Comparison of ENCODE assay signal across 8 cellular contexts in genomic region chr3:58236527-58237237, GRCh38. TPM values are rescaled to one million over a fixed set of nuclear protein-coding genes. Genes with fewer than 3 reads are reported as not detected.
DNase-seq lines count a peak whose midpoint lies in the region; ATAC-seq and TF ChIP-seq lines count a peak whose summit lies in the region.

No MANE protein-coding gene starts in this region.

- H3K27ac ChIP-seq in RWPE2 (ENCODE audit: poor library complexity, severe bottlenecking) (no peak overlapping the region), esophagus muscularis mucosa (replicated peaks in 1 of 4) (peak overlapping the region; percentile 79 to 89 (median 85)), osteoblast (ENCODE audit: low read depth, low read length) (no peak overlapping the region)

- no peaks in the 10 kb centered on the region for H3K36me3 ChIP-seq in RWPE2 (ENCODE audit: low read depth)
- no peaks in the 10 kb centered on the region for H3K36me3 ChIP-seq in esophagus muscularis mucosa
- no peaks in the 10 kb centered on the region for H3K36me3 ChIP-seq in osteoblast (ENCODE audit: insufficient read depth, low read length)

- H3K4me3 ChIP-seq in GM12865 (ENCODE audit: low read depth, low read length) (peak overlapping the region; percentile 98), RWPE2 (ENCODE audit: severe bottlenecking) (peak overlapping the region; percentile 83), esophagus muscularis mucosa (peak overlapping the region; percentile 80 to 90 (median 85)), osteoblast (ENCODE audit: insufficient read depth, low read length) (peak overlapping the region; percentile 82)

- TF ChIP-seq POLR2A in esophagus muscularis mucosa (IDR thresholded peaks at IDR 0.05; ENCODE audit: low read depth), result no peak

- H4K20me1 ChIP-seq in osteoblast (ENCODE audit: insufficient read depth, low read length), result peaks cover under 1% of the 10 kb centered on the region

- peak overlapping the region; percentile 95 for H3K4me2 ChIP-seq in osteoblast (ENCODE audit: insufficient read depth, low read length)

- no peak for TF ChIP-seq EP300 in esophagus muscularis mucosa (IDR thresholded peaks at IDR 0.05)

- H3K9me3 ChIP-seq in RWPE2 (ENCODE audit: severe bottlenecking), result no peaks in the 10 kb centered on the region
- no peaks in the 10 kb centered on the region for H3K9me3 ChIP-seq in esophagus muscularis mucosa
- no peaks in the 10 kb centered on the region for H3K9me3 ChIP-seq in osteoblast (ENCODE audit: low read depth, low read length)

- TF ChIP-seq CTCF in GM12865 (IDR thresholded peaks at IDR 0.05; ENCODE audit: insufficient read depth, low read depth, low read length, missing control alignments) (no peak), RWPE2 (IDR thresholded peaks at IDR 0.05; ENCODE audit: poor library complexity, severe bottlenecking) (no peak), esophagus muscularis mucosa (IDR thresholded peaks at IDR 0.05) (no peak), osteoblast (IDR thresholded peaks at IDR 0.05; ENCODE audit: extremely low read depth, low read depth, low read length) (no peak)

- no peaks in the 10 kb centered on the region for H3K27me3 ChIP-seq in RWPE2 (ENCODE audit: insufficient read depth, poor library complexity, severe bottlenecking)
- H3K27me3 ChIP-seq in esophagus muscularis mucosa, result no peaks in the 10 kb centered on the region
- H3K27me3 ChIP-seq in osteoblast (ENCODE audit: insufficient read depth, low read length), result peaks cover 9% of the 10 kb centered on the region

- intact Hi-C loops in esophagus muscularis mucosa (cut with DNase I), result loop anchor here (2.0 kb wide), 1 partner anchor 70 kb away; the partner anchor contains the start of genes HTD2 and RPP14

- peaks cover 4% of the 10 kb centered on the region for H3K4me1 ChIP-seq in RWPE2 (ENCODE audit: insufficient read depth, poor library complexity, severe bottlenecking)
- peaks cover 15 to 27% (median 21%) of the 10 kb centered on the region in 4 donors for H3K4me1 ChIP-seq in esophagus muscularis mucosa
- H3K4me1 ChIP-seq in osteoblast (ENCODE audit: insufficient read depth, low read length), result peaks cover 6% of the 10 kb centered on the region

- 19% methylated on average over 24 of the region's 24 CpGs for WGBS in esophagus muscularis mucosa

- peak overlapping the region; percentile 94 for H2AFZ ChIP-seq in osteoblast (ENCODE audit: low read length)

- ATAC-seq in RWPE2 (ENCODE audit: low read depth) (no peak), HG03095 (IDR thresholded peaks at IDR 0.05; ENCODE audit: unreplicated experiment) (no peak), HG03565 (IDR thresholded peaks at IDR 0.05; ENCODE audit: unreplicated experiment) (no peak)

- peaks cover 12% of the 10 kb centered on the region for H3K79me2 ChIP-seq in osteoblast (ENCODE audit: insufficient read depth, low read length)

- DNase-seq in GM12865 (ENCODE audit: low read depth), result no peak
- no peak for DNase-seq in RWPE2 (ENCODE audit: low spot score)
- no peak for DNase-seq in esophagus muscularis mucosa (ENCODE audit: extremely low spot score)
- peak; percentile 39 for DNase-seq in osteoblast (ENCODE audit: insufficient read length, low spot score, missing footprints)
- DNase-seq in COLO668 (lab: John Stamatoyannopoulos, UW; ENCODE audit: unreplicated experiment), result no peak
- DNase-seq in HPDE6-E6E7 (ENCODE audit: extremely low spot score), result no peak

RNA-seq across cellular contexts. Expression of gene ABHD6, which starts 0.9 kb away (rescaled TPM):
- 10 to 100 TPM; 13.1 to 20.3 (median 17.9) TPM for total RNA-seq in esophagus muscularis mucosa
- 5.1 and 5.9 TPM in 2 replicates for total RNA-seq in osteoblast

RNA-seq across cellular contexts. Expression of gene DNASE1L3, which starts 25.9 kb away (rescaled TPM):
- 1 to 10 TPM in 2 of 4 donors, under 1 TPM in 1, not detected in 1; 0.80 to 2.9 (median 2.2) TPM for total RNA-seq in esophagus muscularis mucosa
- not detected in 2 replicates for total RNA-seq in osteoblast

Comparison
In these comparisons a context has a peak if more than half of its experiments do, and no peak if none do; other contexts are left out.
1. H3K27ac ChIP-seq: peak in esophagus muscularis mucosa (4 of 4); none in RWPE2 (single experiment) and osteoblast (single experiment).
2. Peak in every context shown above with its lines, with median percentiles within 50 percentile points of each other: H3K4me3 ChIP-seq.